In genomic region chr2:37325625-37326071, GRCh38 we compare ENCODE assay signal across 8 cellular contexts. TPM values are rescaled to one million over a fixed set of nuclear protein-coding genes. Genes with fewer than 3 reads are reported as not detected.
A peak's percentile ranks its signal among the peaks of the same experiment; 100 is the strongest.
DNase-seq lines count a peak whose midpoint lies in the region; ATAC-seq and TF ChIP-seq lines count a peak whose summit lies in the region.

No MANE protein-coding gene starts in this region.

- H3K27ac ChIP-seq in HUES48 (ENCODE audit: low read depth, low read length) (no peak overlapping the region), smooth muscle cell (ENCODE audit: low read depth) (peak overlapping the region; percentile 81)

- H3K9me3 ChIP-seq in HUES48 (ENCODE audit: control insufficient read depth, insufficient read depth, low read length) = no peaks in the 10 kb centered on the region
- no peaks in the 10 kb centered on the region for H3K9me3 ChIP-seq in iPS-18c (ENCODE audit: control insufficient read depth, insufficient read depth, low read length)
- no peaks in the 10 kb centered on the region for H3K9me3 ChIP-seq in smooth muscle cell (replicated peaks; ENCODE audit: low read depth)

- 87% methylated on average over 12 of the region's 12 CpGs for WGBS in smooth muscle cell (ENCODE audit: low lambda C conversion rate)

- peaks cover 32% of the 10 kb centered on the region for H3K4me1 Mint-ChIP-seq in activated CD4-positive, alpha-beta memory T cell treated with anti-CD3 and anti-CD28 coated beads, Interleukin-2, amount 10 ng/mL, durations not matched to agents 7 days and 5 days

- no peak overlapping the region for H3K27ac Mint-ChIP-seq in activated CD4-positive, alpha-beta memory T cell treated with anti-CD3 and anti-CD28 coated beads, Interleukin-2, amount 10 ng/mL, durations not matched to agents 7 days and 5 days

- peaks cover 8% of the 10 kb centered on the region for H3F3A ChIP-seq in smooth muscle cell (ENCODE audit: low read depth)

- peaks cover 9% of the 10 kb centered on the region for H3K36me3 Mint-ChIP-seq in activated CD4-positive, alpha-beta memory T cell treated with anti-CD3 and anti-CD28 coated beads, Interleukin-2, amount 10 ng/mL, durations not matched to agents 7 days and 5 days (ENCODE audit: low read depth)

- POLR2A ChIA-PET in activated CD4-positive, alpha-beta memory T cell treated with anti-CD3 and anti-CD28 coated beads, Interleukin-2, amount 10 ng/mL, durations not matched to agents 7 days and 5 days (lab: Charles Lee) = interaction anchor here (1.0 to 1.8 kb wide), 4 partner anchors 61 to 359 kb away, joined by 3 to 6 read pairs (median 4); partner anchors contain the start of genes CEBPZOS and STRN

- peaks cover 20% of the 10 kb centered on the region for H3K27me3 ChIP-seq in HUES48 (ENCODE audit: control insufficient read depth, insufficient read depth, low read length)
- H3K27me3 ChIP-seq in smooth muscle cell (ENCODE audit: low read depth) = no peaks in the 10 kb centered on the region

- DNase-seq in activated CD4-positive, alpha-beta memory T cell treated with anti-CD3 and anti-CD28 coated beads, Interleukin-2, amount 10 ng/mL, durations not matched to agents 7 days and 5 days = no peak
- no peak for DNase-seq in smooth muscle cell (lab: John Stamatoyannopoulos, UW; ENCODE audit: unreplicated experiment)
- no peak for DNase-seq in activated effector memory CD4-positive, alpha-beta T cell treated with Interleukin-2 at 50 U/mL for 16 hours
- no peak for DNase-seq in NCI-H146 (lab: John Stamatoyannopoulos, UW)
- no peak for DNase-seq in RPMI8226

- H3K4me3 Mint-ChIP-seq in activated CD4-positive, alpha-beta memory T cell treated with anti-CD3 and anti-CD28 coated beads, Interleukin-2, amount 10 ng/mL, durations not matched to agents 7 days and 5 days = peak overlapping the region; percentile 80

- H3K79me2 ChIP-seq in smooth muscle cell (ENCODE audit: low read depth) = peaks cover 37% of the 10 kb centered on the region

- H2AFZ ChIP-seq in smooth muscle cell (ENCODE audit: low read depth) = peak overlapping the region; percentile 98

- H3K4me1 ChIP-seq in HUES48 (ENCODE audit: control insufficient read depth, insufficient read depth, low read length) (peaks cover 20% of the 10 kb centered on the region; the same call in 1 of the 2 replicates), smooth muscle cell (ENCODE audit: low read depth) (peaks cover 18% of the 10 kb centered on the region)

- ATAC-seq in GM19328 (IDR thresholded peaks at IDR 0.05; ENCODE audit: unreplicated experiment) = no peak

- peak overlapping the region; percentile 95 for H3K4me2 ChIP-seq in smooth muscle cell

- H3K9me3 Mint-ChIP-seq in activated CD4-positive, alpha-beta memory T cell treated with anti-CD3 and anti-CD28 coated beads, Interleukin-2, amount 10 ng/mL, durations not matched to agents 7 days and 5 days = no peaks in the 10 kb centered on the region

- H3K27me3 Mint-ChIP-seq in activated CD4-positive, alpha-beta memory T cell treated with anti-CD3 and anti-CD28 coated beads, Interleukin-2, amount 10 ng/mL, durations not matched to agents 7 days and 5 days = peaks cover 31% of the 10 kb centered on the region

- CTCF ChIA-PET in activated CD4-positive, alpha-beta memory T cell treated with anti-CD3 and anti-CD28 coated beads, Interleukin-2, amount 10 ng/mL, durations not matched to agents 7 days and 5 days (lab: Charles Lee) = no interaction called here

- H3K4me3 ChIP-seq in HUES48 (ENCODE audit: low read depth, low read length) (peak overlapping the region; percentile 90; the same call in 1 of the 2 replicates), iPS-18c (ENCODE audit: insufficient read depth, low read depth, low read length) (peak overlapping the region; percentile 81; the same call in 1 of the 2 replicates), smooth muscle cell (peak overlapping the region; percentile 68)

- TF ChIP-seq CTCF in smooth muscle cell (IDR thresholded peaks at IDR 0.05; ENCODE audit: borderline replicate concordance, insufficient read depth, poor library complexity, severe bottlenecking) = no peak

- peaks cover 32% of the 10 kb centered on the region for H4K20me1 ChIP-seq in smooth muscle cell (ENCODE audit: low read depth)

- peaks cover 17% of the 10 kb centered on the region for H3K36me3 ChIP-seq in HUES48 (ENCODE audit: control insufficient read depth, insufficient read depth, low read length)
- no peaks in the 10 kb centered on the region for H3K36me3 ChIP-seq in smooth muscle cell (ENCODE audit: low read depth)

- no peak overlapping the region for H3K9ac ChIP-seq in HUES48 (ENCODE audit: low read depth, low read length)
- peak overlapping the region; percentile 74 for H3K9ac ChIP-seq in smooth muscle cell (ENCODE audit: low read depth)

RNA-seq across cellular contexts. Expression of gene PRKD3, which starts 1.0 kb away (rescaled TPM):
- total RNA-seq in activated CD4-positive, alpha-beta memory T cell treated with anti-CD3 and anti-CD28 coated beads, Interleukin-2, amount 10 ng/mL, durations not matched to agents 7 days and 5 days = 10 to 100 TPM; 19.3 to 20.6 TPM
- total RNA-seq in smooth muscle cell = 62.0 and 73.4 TPM in 2 replicates
- 18.5 and 18.8 TPM in 2 replicates for polyA plus RNA-seq in smooth muscle cell

RNA-seq across cellular contexts. Expression of gene QPCT, which starts 18.8 kb away (rescaled TPM):
- not detected for total RNA-seq in activated CD4-positive, alpha-beta memory T cell treated with anti-CD3 and anti-CD28 coated beads, Interleukin-2, amount 10 ng/mL, durations not matched to agents 7 days and 5 days
- total RNA-seq in smooth muscle cell = 0.54 and 0.58 TPM in 2 replicates
- 0.27 and 2.0 TPM in 2 replicates for polyA plus RNA-seq in smooth muscle cell
